18 cellular contexts compared by ENCODE assay signal in genomic region chr2:84450288-84451227, GRCh38. TPM values are rescaled to one million over a fixed set of nuclear protein-coding genes. Genes with fewer than 3 reads are reported as not detected.
DNase-seq lines count a peak whose midpoint lies in the region; ATAC-seq, FAIRE-seq and TF ChIP-seq lines count a peak whose summit lies in the region.
"Had no signal": no experiment of that assay in that cellular context is flagged by ENCODE, and none has a peak within 500 bp of the region (broad histone marks: within the 10 kb centered on the region; RNA-seq: fewer than 3 reads in every experiment).

No MANE protein-coding gene starts in this region.

- peak overlapping the region; percentile 25 for H3K27ac Mint-ChIP-seq in CD4-positive, alpha-beta T cell
- H3K27ac Mint-ChIP-seq: activated CD8-positive, alpha-beta T cell treated with anti-CD3 and anti-CD28 coated beads, Interleukin-2, amount 10 ng/mL, durations not matched to agents 7 days and 5 days; memory B cell had no signal

- H3K27me3 ChIP-seq in CD4-positive, alpha-beta T cell (ENCODE audit: control insufficient read depth, insufficient read depth, low read length), result no peaks in the 10 kb centered on the region
- H3K27me3 ChIP-seq in adipocyte (replicated peaks; ENCODE audit: control insufficient read depth, insufficient read depth, low read length) (no peaks in the 10 kb centered on the region), neuronal stem cell (ENCODE audit: control insufficient read depth in 3 of 3, insufficient read depth in 3 of 3, low read depth in 1 of 3, low read length in 3 of 3) (no peaks in the 10 kb centered on the region)
- H3K27me3 ChIP-seq: gastrocnemius medialis, sigmoid colon, tibial artery had no signal

- H3K79me1 ChIP-seq in neuronal stem cell (ENCODE audit: low read depth, low read length), result no peaks in the 10 kb centered on the region

- CTCF ChIA-PET in CD4-positive, alpha-beta T cell (lab: Charles Lee), result interaction anchor here (1.3 to 1.5 kb wide), 2 partner anchors 12 to 565 kb away, joined by 4 read pairs; no protein-coding TSS in a partner anchor

- H2BK12ac ChIP-seq in neuronal stem cell (ENCODE audit: low read length), result no peak overlapping the region

- H2BK120ac ChIP-seq in neuronal stem cell (ENCODE audit: low read depth, low read length), result no peak overlapping the region

- H3K36me3 ChIP-seq in adipocyte (ENCODE audit: control insufficient read depth, insufficient read depth, low read length, severe bottlenecking) (peaks cover 15% of the 10 kb centered on the region), neuronal stem cell (replicated peaks in 1 of 2; ENCODE audit: control insufficient read depth in 2 of 2, insufficient read depth in 2 of 2, low read length in 2 of 2) (no peaks in the 10 kb centered on the region)

- H3K27ac ChIP-seq in CD4-positive, alpha-beta T cell (ENCODE audit: low read depth, low read length), result no peak overlapping the region
- H3K27ac ChIP-seq in neuronal stem cell (replicated peaks; ENCODE audit: low read length), result no peak overlapping the region
- H3K27ac ChIP-seq: sigmoid colon, SK-N-MC, tibial artery had no signal

- H3K9ac ChIP-seq in adipocyte (ENCODE audit: low read length) (no peak overlapping the region), neuronal stem cell (ENCODE audit: low read depth, low read length, poor library complexity) (no peak overlapping the region)

- TF ChIP-seq POLR2A in GM12891 (IDR thresholded peaks at IDR 0.05; ENCODE audit: low read depth, low read length), result no peak

- POLR2A ChIA-PET in CD4-positive, alpha-beta T cell (lab: Charles Lee), result interaction anchor here (0.9 kb wide), 1 partner anchor 8 kb away, joined by 4 read pairs; the partner anchor contains the start of gene SUCLG1

- H3K14ac ChIP-seq in neuronal stem cell (ENCODE audit: low read length), result no peak overlapping the region

- TF ChIP-seq CTCF in CD4-positive, alpha-beta T cell (IDR thresholded peaks at IDR 0.05), result no peak

- H3K27me3 Mint-ChIP-seq in CD4-positive, alpha-beta T cell, result no peaks in the 10 kb centered on the region
- H3K27me3 Mint-ChIP-seq: memory B cell had no signal

- H3K36me3 Mint-ChIP-seq in CD4-positive, alpha-beta T cell (ENCODE audit: low read depth), result peaks cover 43% of the 10 kb centered on the region

- H3K4me1 Mint-ChIP-seq in CD4-positive, alpha-beta T cell (ENCODE audit: low read depth), result peaks cover 60% of the 10 kb centered on the region

- no peak overlapping the region for H2BK15ac ChIP-seq in neuronal stem cell (ENCODE audit: low read length)

- no peak overlapping the region for H3K4me3 Mint-ChIP-seq in CD4-positive, alpha-beta T cell
- H3K4me3 Mint-ChIP-seq: activated CD8-positive, alpha-beta T cell treated with anti-CD3 and anti-CD28 coated beads, Interleukin-2, amount 10 ng/mL, durations not matched to agents 7 days and 5 days; memory B cell had no signal

- no peak overlapping the region for H3K23ac ChIP-seq in neuronal stem cell (ENCODE audit: low read depth, low read length, poor library complexity)

- no peak overlapping the region for H2BK5ac ChIP-seq in neuronal stem cell (ENCODE audit: low read length)

- H3K18ac ChIP-seq in neuronal stem cell (ENCODE audit: low read length), result peak overlapping the region; percentile 49

- no peak overlapping the region for H4K8ac ChIP-seq in neuronal stem cell (ENCODE audit: low read depth, low read length)

- H4K91ac ChIP-seq in neuronal stem cell (ENCODE audit: low read depth, low read length, poor library complexity), result no peak overlapping the region

- no peak for ATAC-seq in CD4-positive, alpha-beta T cell (ENCODE audit: poor library complexity)
- ATAC-seq in GM19328 (IDR thresholded peaks at IDR 0.05; ENCODE audit: unreplicated experiment), result no peak
- ATAC-seq: activated CD8-positive, alpha-beta T cell treated with anti-CD3 and anti-CD28 coated beads, Interleukin-2, amount 10 ng/mL, durations not matched to agents 7 days and 5 days; gastrocnemius medialis; HCT116 had no signal

- intact Hi-C loops in CD4-positive, alpha-beta T cell (cut with DNase I, micrococcal nuclease), result no loop called here

- peak; percentile 61 for FAIRE-seq in GM12891 (lab: Jason Lieb, UNC)
- FAIRE-seq: colon had no signal

- no CpG with 5 or more reads among the region's 2 CpGs for WGBS in neuronal stem cell (ENCODE audit: extremely low coverage in 2 of 2, insufficient read length in 2 of 2, insufficient replicate concordance in 1 of 2), 2 donors

- no peak overlapping the region for H3K4ac ChIP-seq in neuronal stem cell (ENCODE audit: low read length)

- no peak overlapping the region for H3K4me3 ChIP-seq in adipocyte (ENCODE audit: low read length)
- H3K4me3 ChIP-seq in neuronal stem cell (ENCODE audit: low read length in 2 of 2), result no peak overlapping the region
- H3K4me3 ChIP-seq: gastrocnemius medialis, sigmoid colon, SK-N-MC, tibial artery had no signal

- no peaks in the 10 kb centered on the region for H3K9me3 ChIP-seq in CD4-positive, alpha-beta T cell (ENCODE audit: control insufficient read depth, low read length)
- no peaks in the 10 kb centered on the region for H3K9me3 ChIP-seq in adipocyte (ENCODE audit: control insufficient read depth, low read length)
- no peaks in the 10 kb centered on the region for H3K9me3 ChIP-seq in neuronal stem cell (replicated peaks in 1 of 2; ENCODE audit: control insufficient read depth in 2 of 2, insufficient read depth in 1 of 2, low read depth in 1 of 2, low read length in 2 of 2)
- H3K9me3 ChIP-seq: gastrocnemius medialis, sigmoid colon, tibial artery had no signal

- H3K9me3 Mint-ChIP-seq in CD4-positive, alpha-beta T cell, result no peaks in the 10 kb centered on the region
- H3K9me3 Mint-ChIP-seq: memory B cell had no signal

- no peak overlapping the region for H2AK5ac ChIP-seq in neuronal stem cell (ENCODE audit: low read depth, low read length)

- H2AFZ ChIP-seq in neuronal stem cell (ENCODE audit: low read length), result no peak overlapping the region

- no peak for DNase-seq in CD4-positive, alpha-beta T cell
- DNase-seq in GM12891 (ENCODE audit: insufficient read length, low spot score), result no peak
- DNase-seq in adipocyte (ENCODE audit: low read depth), result peak; percentile 20
- DNase-seq in neuronal stem cell (ENCODE audit: low spot score), result no peak
- no peak for DNase-seq in NCI-H2196 (lab: John Stamatoyannopoulos, UW; ENCODE audit: unreplicated experiment)
- DNase-seq in NCI-H128 (lab: John Stamatoyannopoulos, UW; ENCODE audit: unreplicated experiment), result no peak
- DNase-seq: activated CD8-positive, alpha-beta T cell treated with anti-CD3 and anti-CD28 coated beads, Interleukin-2, amount 10 ng/mL, durations not matched to agents 7 days and 5 days; gastrocnemius medialis; IMR-90; NCI-H1092 treated with DMSO at 0.1 percent for 48 hours; sigmoid colon; stimulated activated CD4-positive, alpha-beta T cell treated with anti-CD3 and anti-CD28 coated beads, Interleukin-2, amount 100 ng/mL, for 48 hours; tibial artery had no signal

- H3K4me2 ChIP-seq in neuronal stem cell (ENCODE audit: insufficient read depth, low read length, poor library complexity, severe bottlenecking), result no peak overlapping the region

- H3K4me1 ChIP-seq in adipocyte (ENCODE audit: control insufficient read depth, insufficient read depth, low read length) (peaks cover 16% of the 10 kb centered on the region), neuronal stem cell (ENCODE audit: control insufficient read depth in 2 of 2, insufficient read depth in 1 of 2, low read depth in 1 of 2, low read length in 2 of 2) (peaks cover 0 to 3% of the 10 kb centered on the region in 2 donors)

TF ChIP-seq in GM12891, 5 proteins besides CTCF, POLR2A, EP300 and RAD21:
- TF ChIP-seq SPI1 (IDR thresholded peaks at IDR 0.05; ENCODE audit: low read depth, low read length) (no peak), PAX5 (IDR thresholded peaks at IDR 0.05; ENCODE audit: insufficient read depth, low read length, severe bottlenecking) (no peak), POU2F2 (IDR thresholded peaks at IDR 0.05; ENCODE audit: low read depth, low read length) (no peak), POLR2AphosphoS5 (IDR thresholded peaks at IDR 0.05; ENCODE audit: low read depth, low read length) (no peak), TAF1 (IDR thresholded peaks at IDR 0.05; ENCODE audit: low read depth, low read length) (no peak)

RNA-seq across cellular contexts. Expression of gene SUCLG1, which starts 8.5 kb away (rescaled TPM):
- 10 to 100 TPM; 34.2 to 37.1 TPM for total RNA-seq in CD4-positive, alpha-beta T cell
- polyA plus RNA-seq in GM12891 (2012; ENCODE audit: low read depth, missing spikeins), result 68.0 TPM
- 46.6 TPM for polyA plus RNA-seq in neuronal stem cell (2013, experiment 1 of 2)
- polyA plus RNA-seq in neuronal stem cell (2013, experiment 2 of 2), result 46.1 TPM
